In genomic region chr17:7513850-7514419, GRCh38 we compare ENCODE assay signal across 23 cellular contexts. TPM values are rescaled to one million over a fixed set of nuclear protein-coding genes. Genes with fewer than 3 reads are reported as not detected.
A peak's percentile ranks its signal among the peaks of the same experiment; 100 is the strongest.
DNase-seq lines count a peak whose midpoint lies in the region; ATAC-seq and TF ChIP-seq lines count a peak whose summit lies in the region.
"Had no signal": no experiment of that assay in that cellular context is flagged by ENCODE, and none has a peak within 500 bp of the region (broad histone marks: within the 10 kb centered on the region; RNA-seq: fewer than 3 reads in every experiment).

No MANE protein-coding gene starts in this region.

- H3K4me3 ChIP-seq in HEK293 (ENCODE audit: low read depth, low read length): no peak overlapping the region
- H3K4me3 ChIP-seq: pancreas had no signal

- CTCF ChIA-PET in HEK293 (lab: Yijun Ruan, JAX): interaction anchor here (0.6 to 4.9 kb wide), 31 partner anchors 9 to 469 kb away, joined by 3 to 112 read pairs (median 6); partner anchors contain the start of genes SENP3, TMEM95, TNFSF13 and TP53

- H3K9me3 ChIP-seq in HEK293 (ENCODE audit: control insufficient read depth, insufficient read depth, low read depth, low read length): no peaks in the 10 kb centered on the region
- H3K9me3 ChIP-seq: pancreas had no signal

- peak overlapping the region; percentile 37; the same call in 1 of the 2 replicates for H3K27ac ChIP-seq in HEK293 (ENCODE audit: extremely low read depth, low read depth, low read length)
- H3K27ac ChIP-seq: pancreas had no signal

- H3K4me3 Mint-ChIP-seq in activated T-helper 17 cell treated with anti-CD3 and anti-CD28 coated beads, Interleukin-2, amount 50 U/mL, for 72 hours: no peak overlapping the region
- H3K4me3 Mint-ChIP-seq: activated naive CD8-positive, alpha-beta T cell treated with anti-CD3 and anti-CD28 coated beads, Interleukin-2, amount 10 ng/mL, durations not matched to agents 7 days and 5 days; activated T-helper 1 cell treated with anti-CD3 and anti-CD28 coated beads, Interleukin-12 subunit alpha, Interleukin-12 subunit beta, Interleukin-2, Interleukin-4 antibody, amounts not matched to agents 30 ng/mL and 10 ng/mL and 1 ng/mL, durations not matched to agents 14 hours and 24 hours and 36 hours; CD14-positive monocyte had no signal

- peaks cover 55 to 64% of the 10 kb centered on the region in 2 experiments for H3K36me3 ChIP-seq in HEK293 (ENCODE audit: control insufficient read depth in 2 of 2, insufficient read depth in 1 of 2, low read length in 2 of 2)

- POLR2A ChIA-PET in HEK293 (lab: Yijun Ruan, JAX): interaction anchor here (0.9 to 1.4 kb wide), 4 partner anchors 19 to 60 kb away, joined by 3 to 5 read pairs (median 3); no protein-coding TSS in a partner anchor

- H3K9me3 Mint-ChIP-seq in activated T-helper 17 cell treated with anti-CD3 and anti-CD28 coated beads, Interleukin-2, amount 50 U/mL, for 72 hours: no peaks in the 10 kb centered on the region
- H3K9me3 Mint-ChIP-seq: activated naive CD8-positive, alpha-beta T cell treated with anti-CD3 and anti-CD28 coated beads, Interleukin-2, amount 10 ng/mL, durations not matched to agents 7 days and 5 days; activated T-helper 1 cell treated with anti-CD3 and anti-CD28 coated beads, Interleukin-12 subunit alpha, Interleukin-12 subunit beta, Interleukin-2, Interleukin-4 antibody, amounts not matched to agents 30 ng/mL and 10 ng/mL and 1 ng/mL, durations not matched to agents 14 hours and 24 hours and 36 hours; CD14-positive monocyte; naive thymus-derived CD4-positive, alpha-beta T cell had no signal

- no peaks in the 10 kb centered on the region for H3K4me1 ChIP-seq in HEK293 (ENCODE audit: control insufficient read depth, insufficient read depth, low read length)
- H3K4me1 ChIP-seq: pancreas had no signal

- H3K27ac Mint-ChIP-seq in activated T-helper 17 cell treated with anti-CD3 and anti-CD28 coated beads, Interleukin-2, amount 50 U/mL, for 72 hours: peak overlapping the region; percentile 61
- H3K27ac Mint-ChIP-seq: activated naive CD8-positive, alpha-beta T cell treated with anti-CD3 and anti-CD28 coated beads, Interleukin-2, amount 10 ng/mL, durations not matched to agents 7 days and 5 days; activated T-helper 1 cell treated with anti-CD3 and anti-CD28 coated beads, Interleukin-12 subunit alpha, Interleukin-12 subunit beta, Interleukin-2, Interleukin-4 antibody, amounts not matched to agents 30 ng/mL and 10 ng/mL and 1 ng/mL, durations not matched to agents 14 hours and 24 hours and 36 hours had no signal

- peaks cover 71% of the 10 kb centered on the region for H3K36me3 Mint-ChIP-seq in activated T-helper 17 cell treated with anti-CD3 and anti-CD28 coated beads, Interleukin-2, amount 50 U/mL, for 72 hours (ENCODE audit: low read depth)

- no peak for TF ChIP-seq CTCF in HEK293 (tag by site-specific recombination; IDR thresholded peaks at IDR 0.05)
- no peak for TF ChIP-seq CTCF in omental fat pad (IDR thresholded peaks at IDR 0.05)

- H3K4me1 Mint-ChIP-seq in activated T-helper 17 cell treated with anti-CD3 and anti-CD28 coated beads, Interleukin-2, amount 50 U/mL, for 72 hours: no peaks in the 10 kb centered on the region

- H3K27me3 Mint-ChIP-seq in activated T-helper 17 cell treated with anti-CD3 and anti-CD28 coated beads, Interleukin-2, amount 50 U/mL, for 72 hours: no peaks in the 10 kb centered on the region
- H3K27me3 Mint-ChIP-seq: activated naive CD8-positive, alpha-beta T cell treated with anti-CD3 and anti-CD28 coated beads, Interleukin-2, amount 10 ng/mL, durations not matched to agents 7 days and 5 days; naive thymus-derived CD4-positive, alpha-beta T cell had no signal

- no peak for ATAC-seq in activated T-helper 17 cell treated with anti-CD3 and anti-CD28 coated beads, Interleukin-2, amount 50 U/mL, for 72 hours (replicated peaks)
- ATAC-seq in omental fat pad (ENCODE audit: low FRiP score) (peak; percentile 29), left lobe of liver (no peak), GM19023 (IDR thresholded peaks at IDR 0.05; ENCODE audit: unreplicated experiment) (no peak)
- ATAC-seq: Right ventricle myocardium inferior had no signal

- DNase-seq in CD1c-positive myeloid dendritic cell (ENCODE audit: extremely low spot score) (peak; percentile 12), omental fat pad (ENCODE audit: low spot score) (no peak), occipital lobe (lab: John Stamatoyannopoulos, UW) (no peak), left lobe of liver (ENCODE audit: low spot score) (no peak), NCI-H526 (lab: John Stamatoyannopoulos, UW) (no peak)
- DNase-seq: activated CD4-positive, alpha-beta T cell treated with anti-CD3 and anti-CD28 coated beads for 1 hour; activated naive CD8-positive, alpha-beta T cell treated with anti-CD3 and anti-CD28 coated beads, Interleukin-2, amount 10 ng/mL, durations not matched to agents 7 days and 5 days; NCI-H187; stimulated activated CD4-positive, alpha-beta T cell treated with anti-CD3 and anti-CD28 coated beads, Interleukin-12 subunit alpha, Interleukin-12 subunit beta, amount 100 ng/mL, for 4 hours had no signal

TF ChIP-seq in HEK293, 187 proteins besides CTCF, POLR2A, EP300 and RAD21:
- no peak for TF ChIP-seq ZNF157 (tag by site-specific recombination; IDR thresholded peaks at IDR 0.05)
- TF ChIP-seq ZFHX2 (tag by site-specific recombination; conservative IDR thresholded peaks at IDR 0.05): peak; percentile 99
- 0 out of 2 replicates have a peak, but pooled peaks have one; percentile 5 for TF ChIP-seq SP2 (tag by site-specific recombination; IDR thresholded peaks at IDR 0.05)
- no peak for TF ChIP-seq ZNF658 (tag by site-specific recombination; IDR thresholded peaks at IDR 0.05)
- TF ChIP-seq EGR2 (tag by site-specific recombination; IDR thresholded peaks at IDR 0.05; ENCODE audit: low read depth): peak; percentile 99

RNA-seq across cellular contexts. Expression of gene POLR2A, which starts 29.8 kb away (rescaled TPM):
- total RNA-seq in activated T-helper 17 cell treated with anti-CD3 and anti-CD28 coated beads, Interleukin-2, amount 50 U/mL, for 72 hours: 100 to 1,000 TPM; 256 to 308 TPM
- total RNA-seq in omental fat pad: 10 to 100 TPM; 57.1 to 99.2 (median 77.1) TPM
- 54.6 TPM for total RNA-seq in occipital lobe
- 55.9 TPM for total RNA-seq in left lobe of liver

RNA-seq across cellular contexts. Expression of gene SLC35G6, which starts 32.7 kb away (rescaled TPM):
- total RNA-seq in activated T-helper 17 cell treated with anti-CD3 and anti-CD28 coated beads, Interleukin-2, amount 50 U/mL, for 72 hours: not detected
- total RNA-seq in omental fat pad (not detected), occipital lobe (not detected), left lobe of liver (not detected)
- total RNA-seq: activated CD8-positive, alpha-beta memory T cell treated with anti-CD3 and anti-CD28 coated beads for 36 hours; activated naive CD8-positive, alpha-beta T cell treated with anti-CD3 and anti-CD28 coated beads, Interleukin-2, amount 10 ng/mL, durations not matched to agents 7 days and 5 days; activated T-helper 1 cell treated with anti-CD3 and anti-CD28 coated beads, Interleukin-12 subunit alpha, Interleukin-12 subunit beta, Interleukin-2, Interleukin-4 antibody, amounts not matched to agents 30 ng/mL and 10 ng/mL and 1 ng/mL, durations not matched to agents 14 hours and 24 hours and 36 hours; fibroblast of lung; glomerular endothelial cell; HT1080; pancreas; right cardiac atrium; Right ventricle myocardium inferior; urinary bladder had no signal

RNA-seq across cellular contexts. Expression of gene ZBTB4, which starts 34.5 kb away (rescaled TPM):
- total RNA-seq in activated T-helper 17 cell treated with anti-CD3 and anti-CD28 coated beads, Interleukin-2, amount 50 U/mL, for 72 hours: 10 to 100 TPM; 18.9 to 27.5 TPM
- total RNA-seq in omental fat pad: 10 to 100 TPM; 27.5 to 57.9 (median 38.5) TPM
- 17.6 TPM for total RNA-seq in occipital lobe
- total RNA-seq in left lobe of liver: 7.9 TPM

RNA-seq across cellular contexts. Expression of gene TNFSF12, which starts 34.9 kb away (rescaled TPM):
- 10 to 100 TPM; 27.4 to 44.2 TPM for total RNA-seq in activated T-helper 17 cell treated with anti-CD3 and anti-CD28 coated beads, Interleukin-2, amount 50 U/mL, for 72 hours
- total RNA-seq in omental fat pad (10 to 100 TPM; 29.2 to 64.5 (median 41.5) TPM), occipital lobe (3.3 TPM), left lobe of liver (9.3 TPM)

RNA-seq across cellular contexts. Expression of gene TNFSF13, which starts 44.6 kb away (rescaled TPM):
- 1 to 10 TPM; 1.5 to 1.9 TPM for total RNA-seq in activated T-helper 17 cell treated with anti-CD3 and anti-CD28 coated beads, Interleukin-2, amount 50 U/mL, for 72 hours
- 10 to 100 TPM; 24.5 to 70.9 (median 48.3) TPM for total RNA-seq in omental fat pad
- 0.31 TPM for total RNA-seq in occipital lobe
- 5.9 TPM for total RNA-seq in left lobe of liver
